ENCODE assay signal across 16 cellular contexts in the genomic region with DNA sequence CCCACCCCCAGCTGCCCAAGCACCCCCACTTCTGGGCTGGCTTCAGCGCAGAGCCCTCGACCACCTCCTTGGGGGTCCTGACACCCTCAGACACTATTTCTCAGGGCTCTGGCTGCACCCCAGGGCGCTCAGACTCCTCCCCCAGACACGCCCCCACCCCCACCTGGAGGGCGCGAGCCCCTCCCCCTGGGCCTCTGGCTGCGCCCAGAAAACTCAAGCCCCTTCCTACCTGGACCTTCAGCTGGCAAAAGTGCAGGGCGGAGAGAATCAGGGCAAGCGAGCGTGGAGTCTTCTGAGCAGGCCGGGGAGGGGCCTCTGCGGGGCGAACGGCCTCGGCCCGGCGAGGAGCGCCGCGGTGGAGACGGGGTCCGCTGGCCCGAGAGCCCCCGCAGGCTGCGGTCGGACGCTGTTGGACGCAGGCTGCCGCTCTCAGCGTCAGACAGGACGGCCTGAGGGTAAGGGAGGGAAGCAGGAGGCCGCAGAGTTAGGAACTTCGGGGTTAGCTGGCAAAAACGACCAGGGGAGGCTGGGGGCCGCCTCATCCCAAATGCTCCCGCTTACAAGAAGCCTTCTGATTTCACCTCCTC. TPM values are rescaled to one million over a fixed set of nuclear protein-coding genes. Genes with fewer than 3 reads are reported as not detected.
A peak's percentile ranks its signal among the peaks of the same experiment; 100 is the strongest.
DNase-seq lines count a peak whose midpoint lies in the region; ATAC-seq, FAIRE-seq and TF ChIP-seq lines count a peak whose summit lies in the region.
"Had no signal": no experiment of that assay in that cellular context is flagged by ENCODE, and none has a peak within 500 bp of the region (broad histone marks: within the 10 kb centered on the region; RNA-seq: fewer than 3 reads in every experiment).

No MANE protein-coding gene starts in this region.

- H3K79me2 ChIP-seq in K562 (ENCODE audit: control insufficient read depth, insufficient read depth, low read length), result peaks cover 12% of the 10 kb centered on the region; the same call in 2 of the 3 replicates

- no peaks in the 10 kb centered on the region for H3K9me3 Mint-ChIP-seq in activated CD4-positive, alpha-beta memory T cell treated with anti-CD3 and anti-CD28 coated beads for 36 hours
- no peaks in the 10 kb centered on the region for H3K9me3 Mint-ChIP-seq in activated CD4-positive, alpha-beta memory T cell treated with anti-CD3 and anti-CD28 coated beads, Interleukin-2, amount 10 ng/mL, durations not matched to agents 7 days and 5 days

- H3K4me2 ChIP-seq in K562 (ENCODE audit: insufficient read depth, low read length), result no peak overlapping the region
- H3K4me2 ChIP-seq: A549 had no signal

- no peak overlapping the region for H3K4me3 ChIP-seq in K562
- H3K4me3 ChIP-seq in left lung, result no peak overlapping the region
- no peak overlapping the region for H3K4me3 ChIP-seq in stomach
- H3K4me3 ChIP-seq: A549, cardiac muscle cell, esophagus squamous epithelium, tibial nerve had no signal

- WGBS in K562 (ENCODE audit: insufficient coverage, low coverage, missing lambda C conversion rate), result 93% methylated on average over 36 of the region's 36 CpGs
- 91 to 95% (median 93%) methylated on average over 36 of the region's 36 CpGs for WGBS in stomach, 5 donors

- TF ChIP-seq EP300 in K562 (IDR thresholded peaks at IDR 0.05; ENCODE audit: low read length) (no peak), stomach (IDR thresholded peaks at IDR 0.05) (no peak)

- CTCF ChIA-PET in activated CD4-positive, alpha-beta memory T cell treated with anti-CD3 and anti-CD28 coated beads for 36 hours (lab: Charles Lee), result interaction anchor here (0.6 kb wide), 1 partner anchor 49 kb away, joined by 3 read pairs; no protein-coding TSS in a partner anchor
- CTCF ChIA-PET in activated CD4-positive, alpha-beta memory T cell treated with anti-CD3 and anti-CD28 coated beads, Interleukin-2, amount 10 ng/mL, durations not matched to agents 7 days and 5 days (lab: Charles Lee), result no interaction called here
- CTCF ChIA-PET in K562 (lab: Yijun Ruan, JAX; ENCODE audit: low intra/inter-chr PET ratio), result interaction anchor here (0.5 kb wide), 1 partner anchor 10 kb away, joined by 4 read pairs; no protein-coding TSS in a partner anchor

- H3K4me1 Mint-ChIP-seq in activated CD4-positive, alpha-beta memory T cell treated with anti-CD3 and anti-CD28 coated beads for 36 hours (ENCODE audit: low read depth), result no peaks in the 10 kb centered on the region
- H3K4me1 Mint-ChIP-seq in activated CD4-positive, alpha-beta memory T cell treated with anti-CD3 and anti-CD28 coated beads, Interleukin-2, amount 10 ng/mL, durations not matched to agents 7 days and 5 days, result peaks cover 3% of the 10 kb centered on the region

- H3K27ac Mint-ChIP-seq in activated CD4-positive, alpha-beta memory T cell treated with anti-CD3 and anti-CD28 coated beads for 36 hours, result no peak overlapping the region
- no peak overlapping the region for H3K27ac Mint-ChIP-seq in activated CD4-positive, alpha-beta memory T cell treated with anti-CD3 and anti-CD28 coated beads, Interleukin-2, amount 10 ng/mL, durations not matched to agents 7 days and 5 days

- peaks cover 0 to 28% of the 10 kb centered on the region in 2 experiments; a peak in 1 of 5 replicates for H3K4me1 ChIP-seq in K562 (replicated peaks in 1 of 2; ENCODE audit: control insufficient read depth in 2 of 2, insufficient read depth in 2 of 2, low read length in 2 of 2)
- no peaks in the 10 kb centered on the region for H3K4me1 ChIP-seq in left lung
- H3K4me1 ChIP-seq in stomach, result no peaks in the 10 kb centered on the region
- H3K4me1 ChIP-seq: A549, esophagus squamous epithelium, tibial nerve had no signal

- H3K9me1 ChIP-seq in K562 (ENCODE audit: control insufficient read depth, insufficient read depth, low read length), result no peaks in the 10 kb centered on the region

- no peaks in the 10 kb centered on the region for H3K27me3 Mint-ChIP-seq in activated CD4-positive, alpha-beta memory T cell treated with anti-CD3 and anti-CD28 coated beads for 36 hours
- H3K27me3 Mint-ChIP-seq in activated CD4-positive, alpha-beta memory T cell treated with anti-CD3 and anti-CD28 coated beads, Interleukin-2, amount 10 ng/mL, durations not matched to agents 7 days and 5 days, result no peaks in the 10 kb centered on the region

- BruUV-seq in K562 (replicated peaks; lab: Mats Ljungman, UMichigan), result no TSS peak

- peak overlapping the region in 1 of 2 experiments; percentile 6; a peak in 1 of 4 replicates for H3K9ac ChIP-seq in K562 (ENCODE audit: insufficient read depth in 1 of 2, low read depth in 2 of 2, low read length in 2 of 2)

- ATAC-seq in K562 (peak; percentile 13), left lung (no peak), HG03565 (IDR thresholded peaks at IDR 0.05; ENCODE audit: unreplicated experiment) (no peak)

- H3K27ac ChIP-seq in K562 (ENCODE audit: extremely low read depth, low read depth, low read length) (no peak overlapping the region), left lung (no peak overlapping the region), stomach (no peak overlapping the region)
- H3K27ac ChIP-seq: A549, cardiac muscle cell, esophagus squamous epithelium, tibial nerve had no signal

- no peak for TF ChIP-seq CTCF in K562 (IDR thresholded peaks at IDR 0.05 in 2 of 3, conservative IDR thresholded peaks at IDR 0.05 in 1 of 3; ENCODE audit: insufficient read depth in 2 of 3, low read depth in 1 of 3, low read length in 3 of 3)
- TF ChIP-seq CTCF in left lung (IDR thresholded peaks at IDR 0.05), result no peak
- no peak for TF ChIP-seq CTCF in stomach (IDR thresholded peaks at IDR 0.05)

- H3K27me3 ChIP-seq in K562 (ENCODE audit: control insufficient read depth in 2 of 2, insufficient read depth in 2 of 2, low read length in 2 of 2), result no peaks in the 10 kb centered on the region
- H3K27me3 ChIP-seq in left lung, result no peaks in the 10 kb centered on the region
- no peaks in the 10 kb centered on the region for H3K27me3 ChIP-seq in stomach
- H3K27me3 ChIP-seq: cardiac muscle cell, esophagus squamous epithelium, tibial nerve had no signal

- H3K4me3 Mint-ChIP-seq in activated CD4-positive, alpha-beta memory T cell treated with anti-CD3 and anti-CD28 coated beads for 36 hours, result no peak overlapping the region
- no peak overlapping the region for H3K4me3 Mint-ChIP-seq in activated CD4-positive, alpha-beta memory T cell treated with anti-CD3 and anti-CD28 coated beads, Interleukin-2, amount 10 ng/mL, durations not matched to agents 7 days and 5 days

- H4K20me1 ChIP-seq in K562 (replicated peaks; ENCODE audit: control insufficient read depth, insufficient read depth, low read length), result 0 out of 2 replicates have a peak, but pooled peaks cover 3% of the 10 kb centered on the region

- TF ChIP-seq RAD21 in K562 (CRISPR knock-in tag; conservative IDR thresholded peaks at IDR 0.05 in 1 of 2, IDR thresholded peaks at IDR 0.05 in 1 of 2), result no peak

- no peaks in the 10 kb centered on the region for H3K9me3 ChIP-seq in K562 (replicated peaks; ENCODE audit: control insufficient read depth, insufficient read depth, low read depth, low read length)
- no peaks in the 10 kb centered on the region for H3K9me3 ChIP-seq in left lung
- H3K9me3 ChIP-seq in stomach, result no peaks in the 10 kb centered on the region
- H3K9me3 ChIP-seq: A549, esophagus squamous epithelium, tibial nerve had no signal

- peaks cover 43% of the 10 kb centered on the region for H3K36me3 Mint-ChIP-seq in activated CD4-positive, alpha-beta memory T cell treated with anti-CD3 and anti-CD28 coated beads for 36 hours
- H3K36me3 Mint-ChIP-seq in activated CD4-positive, alpha-beta memory T cell treated with anti-CD3 and anti-CD28 coated beads, Interleukin-2, amount 10 ng/mL, durations not matched to agents 7 days and 5 days (ENCODE audit: low read depth), result peaks cover 54% of the 10 kb centered on the region

- in situ Hi-C loops in K562 (cut with MboI), result no loop called here

- POLR2A ChIA-PET in activated CD4-positive, alpha-beta memory T cell treated with anti-CD3 and anti-CD28 coated beads for 36 hours (lab: Charles Lee), result no interaction called here
- POLR2A ChIA-PET in activated CD4-positive, alpha-beta memory T cell treated with anti-CD3 and anti-CD28 coated beads, Interleukin-2, amount 10 ng/mL, durations not matched to agents 7 days and 5 days (lab: Charles Lee), result no interaction called here
- POLR2A ChIA-PET in K562 (lab: Yijun Ruan, JAX), result interaction anchor here (1.1 to 5.8 kb wide), 3 partner anchors 9 to 18 kb away, joined by 5 to 37 read pairs (median 36); partner anchors contain the start of gene NBPF1

- TF ChIP-seq POLR2A in K562 (conservative IDR thresholded peaks at IDR 0.05), result no peak
- TF ChIP-seq POLR2A in stomach (IDR thresholded peaks at IDR 0.05), result no peak

- DNase-seq in activated CD4-positive, alpha-beta memory T cell treated with anti-CD3 and anti-CD28 coated beads for 36 hours, result peak; percentile 7
- DNase-seq in activated CD4-positive, alpha-beta memory T cell treated with anti-CD3 and anti-CD28 coated beads, Interleukin-2, amount 10 ng/mL, durations not matched to agents 7 days and 5 days, result no peak
- peak in 3 of 4 experiments; percentile 69 to 85 (median 84) for DNase-seq in K562 (ENCODE audit: extremely low read depth in 1 of 4, low spot score in 3 of 4)
- peak; percentile 38 to 91 for DNase-seq in left lung
- DNase-seq in stomach, result peak; percentile 34
- no peak for DNase-seq in NCI-H2029 treated with DMSO at 0.1 percent for 48 hours (lab: John Stamatoyannopoulos, UW)
- DNase-seq in GM03348 (ENCODE audit: low spot score), result no peak
- DNase-seq: esophagus squamous epithelium, NCI-H524 treated with DMSO at 0.1 percent for 48 hours had no signal

- H3K36me3 ChIP-seq in K562 (ENCODE audit: control insufficient read depth, insufficient read depth, low read length), result peaks cover 85% of the 10 kb centered on the region
- peaks cover 6 to 91% of the 10 kb centered on the region in 2 donors for H3K36me3 ChIP-seq in left lung
- H3K36me3 ChIP-seq in stomach, result peaks cover 70 to 97% (median 95%) of the 10 kb centered on the region in 4 donors

- intact Hi-C loops in activated CD4-positive, alpha-beta memory T cell treated with anti-CD3 and anti-CD28 coated beads for 36 hours (cut with micrococcal nuclease), result no loop called here
- intact Hi-C loops in K562 (cut with micrococcal nuclease) (no loop called here), left lung (cut with DNase I) (no loop called here), stomach (cut with DNase I; ENCODE audit: low total_unique reads) (no loop called here)

- H2AFZ ChIP-seq in K562 (ENCODE audit: low read depth, low read length), result no peak overlapping the region

- no peak for FAIRE-seq in K562 (lab: Jason Lieb, UNC)
- FAIRE-seq: A549, D721Med, H54, TTC549 had no signal

RNA-seq across cellular contexts. Expression of gene NBPF1, which starts 17.4 kb away (rescaled TPM):
- total RNA-seq in activated CD4-positive, alpha-beta memory T cell treated with anti-CD3 and anti-CD28 coated beads for 36 hours, result 1 to 10 TPM; 1.9 to 2.4 TPM
- 1 to 10 TPM; 1.7 to 2.2 TPM for total RNA-seq in activated CD4-positive, alpha-beta memory T cell treated with anti-CD3 and anti-CD28 coated beads, Interleukin-2, amount 10 ng/mL, durations not matched to agents 7 days and 5 days
- 56.6 and 102 TPM in 2 replicates for total RNA-seq in K562 (2011; cell fraction: chromatin; rRNA removed; ENCODE audit: low replicate concordance)
- 36.9 and 44.1 TPM in 2 replicates for total RNA-seq in K562 (2011; cell fraction: nucleolus; rRNA removed)
- 89.4 and 146 TPM in 2 replicates for total RNA-seq in K562 (2011; cell fraction: nucleoplasm; rRNA removed)
- total RNA-seq in K562 (2014; rRNA removed) (15.1 and 19.0 TPM in 2 replicates), K562 (2014; rRNA removed; fragmentation: Illumina TruSeq; extraction: Trizol) (20.3 and 21.2 TPM in 2 replicates), K562 (2015; rRNA removed; fragmentation: Illumina TruSeq; extraction: Trizol) (39.1 and 42.6 TPM in 2 replicates), K562 (2021) (31.4 and 33.6 TPM in 2 replicates), left lung (10 to 100 TPM; 35.2 to 40.1 TPM), stomach (10 to 100 TPM; 19.2 to 66.6 (median 35.6) TPM)
- polyA plus RNA-seq in K562 (2011; rRNA removed) (36.5 and 41.3 TPM in 2 replicates), K562 (2014; fragmentation: Illumina TruSeq; extraction: Trizol) (27.6 and 35.0 TPM in 2 replicates), K562 (2014; fragmentation: Nextera tagmentation; extraction: Ambion mirVana) (1 to 10 TPM; 5.2 to 7.9 TPM), K562 (2014; rRNA removed) (24.1 and 30.7 TPM in 2 replicates), stomach (1 to 10 TPM; 3.3 to 8.8 (median 7.5) TPM)
- 15.1 and 32.8 TPM in 2 replicates for polyA plus RNA-seq in K562 (2011; cell fraction: cytosol; rRNA removed)
- 56.8 and 69.1 TPM in 2 replicates for polyA plus RNA-seq in K562 (2011; cell fraction: nucleus; rRNA removed)
- 32.4 and 33.6 TPM in 2 replicates for polyA plus RNA-seq in K562 (2012)
- polyA minus RNA-seq in K562 (2011; rRNA and poly(A)+ RNA removed), result 28.5 and 39.5 TPM in 2 replicates
- polyA minus RNA-seq in K562 (2011; cell fraction: cytosol; rRNA and poly(A)+ RNA removed), result 10.4 and 15.7 TPM in 2 replicates
- 39.3 and 69.2 TPM in 2 replicates for polyA minus RNA-seq in K562 (2011; cell fraction: nucleus; rRNA and poly(A)+ RNA removed)

RNA-seq across cellular contexts. Expression of gene RNU1-3, which starts 36.0 kb away (rescaled TPM):
- total RNA-seq in activated CD4-positive, alpha-beta memory T cell treated with anti-CD3 and anti-CD28 coated beads for 36 hours, result 1,000 to 10,000 TPM; 1,390 to 1,409 TPM
- 1,000 to 10,000 TPM; 1,570 to 1,691 TPM for total RNA-seq in activated CD4-positive, alpha-beta memory T cell treated with anti-CD3 and anti-CD28 coated beads, Interleukin-2, amount 10 ng/mL, durations not matched to agents 7 days and 5 days
- under 0.01 TPM in 2 replicates for total RNA-seq in K562 (2011; cell fraction: chromatin; rRNA removed; ENCODE audit: low replicate concordance)
- total RNA-seq in K562 (2011; cell fraction: nucleolus; rRNA removed), result under 0.01 and 21,200 TPM in 2 replicates
- under 0.01 and 24,158 TPM in 2 replicates for total RNA-seq in K562 (2011; cell fraction: nucleoplasm; rRNA removed)
- total RNA-seq in K562 (2014; rRNA removed) (under 0.01 TPM in 2 replicates), K562 (2014; rRNA removed; fragmentation: Illumina TruSeq; extraction: Trizol) (28,565 and 32,823 TPM in 2 replicates), K562 (2015; rRNA removed; fragmentation: Illumina TruSeq; extraction: Trizol) (20,456 and 27,045 TPM in 2 replicates), K562 (2021) (2,231 and 2,538 TPM in 2 replicates), left lung (1,000 to 10,000 TPM; 2,748 to 3,444 TPM), stomach (1,000 to 10,000 TPM in 1 of 5 donors, under 1 TPM in 4; under 0.01 to 9,966 (median under 0.01) TPM)
- polyA plus RNA-seq in K562 (2011; rRNA removed) (83.9 TPM in 1 of 2 replicates, not detected in the other), K562 (2014; fragmentation: Illumina TruSeq; extraction: Trizol) (not detected in 2 replicates), K562 (2014; fragmentation: Nextera tagmentation; extraction: Ambion mirVana) (1 to 10 TPM in 1 of 2 experiments, not detected in 1; 3.0 TPM), K562 (2014; rRNA removed) (not detected in 2 replicates), stomach (not detected)
- under 0.01 TPM in 1 of 2 replicates, not detected in the other for polyA plus RNA-seq in K562 (2011; cell fraction: cytosol; rRNA removed)
- polyA plus RNA-seq in K562 (2011; cell fraction: nucleus; rRNA removed), result under 0.01 and 1,424 TPM in 2 replicates
- polyA plus RNA-seq in K562 (2012), result 25.1 TPM in 1 of 2 replicates, not detected in the other
- polyA minus RNA-seq in K562 (2011; rRNA and poly(A)+ RNA removed), result 10,756 and 20,531 TPM in 2 replicates
- polyA minus RNA-seq in K562 (2011; cell fraction: cytosol; rRNA and poly(A)+ RNA removed), result 58,964 and 66,171 TPM in 2 replicates
- polyA minus RNA-seq in K562 (2011; cell fraction: nucleus; rRNA and poly(A)+ RNA removed), result 66,769 and 85,880 TPM in 2 replicates
- polyA plus RNA-seq: cardiac muscle cell had no signal

Comparison
In these comparisons a context has a peak if more than half of its experiments do, and no peak if none do; other contexts are left out.
1. DNase-seq: peak in activated CD4-positive, alpha-beta memory T cell treated with anti-CD3 and anti-CD28 coated beads for 36 hours (single experiment), K562 (3 of 4), left lung (2 of 2) and stomach (single experiment); none in activated CD4-positive, alpha-beta memory T cell treated with anti-CD3 and anti-CD28 coated beads, Interleukin-2, amount 10 ng/mL, durations not matched to agents 7 days and 5 days (single experiment), NCI-H2029 treated with DMSO at 0.1 percent for 48 hours (single experiment) and GM03348 (single experiment).
2. RNA of gene NBPF1, which starts 17.4 kb away (total RNA-seq): 35.2 to 40.1 TPM in left lung, 19.2 to 66.6 TPM in stomach and 15.1 to 146 TPM in K562; 1.9 to 2.4 TPM in activated CD4-positive, alpha-beta memory T cell treated with anti-CD3 and anti-CD28 coated beads for 36 hours and 1.7 to 2.2 TPM in activated CD4-positive, alpha-beta memory T cell treated with anti-CD3 and anti-CD28 coated beads, Interleukin-2, amount 10 ng/mL, durations not matched to agents 7 days and 5 days; every median in the first group is over 4 times any median in the second.